ENCODE assay signal across 2 cellular contexts in genomic region chr9:35140097-35140496, GRCh38.
TF ChIP-seq lines count a peak whose summit lies in the region.

No MANE protein-coding gene starts in this region.

TF ChIP-seq in HepG2, 621 proteins besides CTCF, POLR2A, EP300 and RAD21:
- no peak for TF ChIP-seq ZNF597 (CRISPR knock-in tag; IDR thresholded peaks at IDR 0.05)
- no peak for TF ChIP-seq TOPORS (CRISPR knock-in tag; IDR thresholded peaks at IDR 0.05)
- TF ChIP-seq MED8 (CRISPR knock-in tag; IDR thresholded peaks at IDR 0.05; ENCODE audit: insufficient replicate concordance) = no peak
- TF ChIP-seq ADNP (CRISPR knock-in tag; IDR thresholded peaks at IDR 0.05) = no peak
- TF ChIP-seq POLR2AphosphoS5 (IDR thresholded peaks at IDR 0.05; ENCODE audit: low read depth, low read length) = no peak
- no peak for TF ChIP-seq SALL2 (CRISPR knock-in tag; IDR thresholded peaks at IDR 0.05)
- peak; percentile 98 for TF ChIP-seq MAFF (IDR thresholded peaks at IDR 0.05; ENCODE audit: low read depth, low read length)
- TF ChIP-seq NFE2 (CRISPR knock-in tag; IDR thresholded peaks at IDR 0.05) = no peak
- TF ChIP-seq ZNF44 (CRISPR knock-in tag; IDR thresholded peaks at IDR 0.05) = no peak
- TF ChIP-seq SP4 (CRISPR knock-in tag; IDR thresholded peaks at IDR 0.05) = no peak
- TF ChIP-seq ARID2 (CRISPR knock-in tag; IDR thresholded peaks at IDR 0.05; ENCODE audit: borderline replicate concordance) = no peak
- TF ChIP-seq DMAP1 (CRISPR knock-in tag; IDR thresholded peaks at IDR 0.05) = no peak
- TF ChIP-seq ZFP82 (CRISPR knock-in tag; IDR thresholded peaks at IDR 0.05; ENCODE audit: borderline replicate concordance) = no peak
- TF ChIP-seq NFE2L2 (IDR thresholded peaks at IDR 0.05; ENCODE audit: low read length) = peak; percentile 40; the same call in 1 of the 2 replicates
- no peak for TF ChIP-seq NFKBIZ (CRISPR knock-in tag; IDR thresholded peaks at IDR 0.05)
- TF ChIP-seq ZNF350 (CRISPR knock-in tag; IDR thresholded peaks at IDR 0.05; ENCODE audit: borderline replicate concordance, low read depth) = no peak
- TF ChIP-seq GATAD2A (CRISPR knock-in tag; IDR thresholded peaks at IDR 0.05) = no peak
- no peak for TF ChIP-seq ZBTB38 (CRISPR knock-in tag; IDR thresholded peaks at IDR 0.05)
- TF ChIP-seq KAT2B (IDR thresholded peaks at IDR 0.05; ENCODE audit: borderline replicate concordance, low read depth, low read length) = no peak
- TF ChIP-seq MAFK (conservative IDR thresholded peaks at IDR 0.05 in 1 of 2, IDR thresholded peaks at IDR 0.05 in 1 of 2; ENCODE audit: low read length in 2 of 2) = peak; percentile 98
- no peak for TF ChIP-seq AGO1 (IDR thresholded peaks at IDR 0.05; ENCODE audit: low read depth, low read length, poor library complexity, severe bottlenecking)
- no peak for TF ChIP-seq ZBTB21 (CRISPR knock-in tag; IDR thresholded peaks at IDR 0.05)
- no peak for TF ChIP-seq SMC3 (IDR thresholded peaks at IDR 0.05; ENCODE audit: low read length)
- TF ChIP-seq ZNF407 (CRISPR knock-in tag; IDR thresholded peaks at IDR 0.05; ENCODE audit: not compliant biosample characterization) = no peak
- TF ChIP-seq ZNF672 (CRISPR knock-in tag; IDR thresholded peaks at IDR 0.05) = no peak
- no peak for TF ChIP-seq TMF1 (CRISPR knock-in tag; IDR thresholded peaks at IDR 0.05; ENCODE audit: low read depth)

TF ChIP-seq in WTC11, 78 proteins besides CTCF, POLR2A, EP300 and RAD21:
- no peak for TF ChIP-seq ZNF317 (CRISPR knock-in tag; IDR thresholded peaks at IDR 0.05; ENCODE audit: borderline replicate concordance, low read depth)
- no peak for TF ChIP-seq ZNF671 (CRISPR knock-in tag; IDR thresholded peaks at IDR 0.05)
- no peak for TF ChIP-seq RORB (CRISPR knock-in tag; IDR thresholded peaks at IDR 0.05)
- no peak for TF ChIP-seq ZNF425 (CRISPR knock-in tag; conservative IDR thresholded peaks at IDR 0.05)
- TF ChIP-seq FOXP1 (CRISPR knock-in tag; IDR thresholded peaks at IDR 0.05; ENCODE audit: borderline replicate concordance) = no peak
- TF ChIP-seq, protein P1, sequence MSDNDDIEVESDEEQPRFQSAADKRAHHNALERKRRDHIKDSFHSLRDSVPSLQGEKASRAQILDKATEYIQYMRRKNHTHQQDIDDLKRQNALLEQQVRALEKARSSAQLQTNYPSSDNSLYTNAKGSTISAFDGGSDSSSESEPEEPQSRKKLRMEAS (CRISPR knock-in tag; IDR thresholded peaks at IDR 0.05) = no peak
- TF ChIP-seq, protein P2, sequence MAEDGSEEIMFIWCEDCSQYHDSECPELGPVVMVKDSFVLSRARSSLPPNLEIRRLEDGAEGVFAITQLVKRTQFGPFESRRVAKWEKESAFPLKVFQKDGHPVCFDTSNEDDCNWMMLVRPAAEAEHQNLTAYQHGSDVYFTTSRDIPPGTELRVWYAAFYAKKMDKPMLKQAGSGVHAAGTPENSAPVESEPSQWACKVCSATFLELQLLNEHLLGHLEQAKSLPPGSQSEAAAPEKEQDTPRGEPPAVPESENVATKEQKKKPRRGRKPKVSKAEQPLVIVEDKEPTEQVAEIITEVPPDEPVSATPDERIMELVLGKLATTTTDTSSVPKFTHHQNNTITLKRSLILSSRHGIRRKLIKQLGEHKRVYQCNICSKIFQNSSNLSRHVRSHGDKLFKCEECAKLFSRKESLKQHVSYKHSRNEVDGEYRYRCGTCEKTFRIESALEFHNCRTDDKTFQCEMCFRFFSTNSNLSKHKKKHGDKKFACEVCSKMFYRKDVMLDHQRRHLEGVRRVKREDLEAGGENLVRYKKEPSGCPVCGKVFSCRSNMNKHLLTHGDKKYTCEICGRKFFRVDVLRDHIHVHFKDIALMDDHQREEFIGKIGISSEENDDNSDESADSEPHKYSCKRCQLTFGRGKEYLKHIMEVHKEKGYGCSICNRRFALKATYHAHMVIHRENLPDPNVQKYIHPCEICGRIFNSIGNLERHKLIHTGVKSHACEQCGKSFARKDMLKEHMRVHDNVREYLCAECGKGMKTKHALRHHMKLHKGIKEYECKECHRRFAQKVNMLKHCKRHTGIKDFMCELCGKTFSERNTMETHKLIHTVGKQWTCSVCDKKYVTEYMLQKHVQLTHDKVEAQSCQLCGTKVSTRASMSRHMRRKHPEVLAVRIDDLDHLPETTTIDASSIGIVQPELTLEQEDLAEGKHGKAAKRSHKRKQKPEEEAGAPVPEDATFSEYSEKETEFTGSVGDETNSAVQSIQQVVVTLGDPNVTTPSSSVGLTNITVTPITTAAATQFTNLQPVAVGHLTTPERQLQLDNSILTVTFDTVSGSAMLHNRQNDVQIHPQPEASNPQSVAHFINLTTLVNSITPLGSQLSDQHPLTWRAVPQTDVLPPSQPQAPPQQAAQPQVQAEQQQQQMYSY (CRISPR knock-in tag; IDR thresholded peaks at IDR 0.05) = no peak
- TF ChIP-seq, protein P3, sequence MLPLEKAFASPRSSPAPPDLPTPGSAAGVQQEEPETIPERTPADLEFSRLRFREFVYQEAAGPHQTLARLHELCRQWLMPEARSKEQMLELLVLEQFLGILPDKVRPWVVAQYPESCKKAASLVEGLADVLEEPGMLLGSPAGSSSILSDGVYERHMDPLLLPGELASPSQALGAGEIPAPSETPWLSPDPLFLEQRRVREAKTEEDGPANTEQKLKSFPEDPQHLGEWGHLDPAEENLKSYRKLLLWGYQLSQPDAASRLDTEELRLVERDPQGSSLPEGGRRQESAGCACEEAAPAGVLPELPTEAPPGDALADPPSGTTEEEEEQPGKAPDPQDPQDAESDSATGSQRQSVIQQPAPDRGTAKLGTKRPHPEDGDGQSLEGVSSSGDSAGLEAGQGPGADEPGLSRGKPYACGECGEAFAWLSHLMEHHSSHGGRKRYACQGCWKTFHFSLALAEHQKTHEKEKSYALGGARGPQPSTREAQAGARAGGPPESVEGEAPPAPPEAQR (CRISPR knock-in tag; IDR thresholded peaks at IDR 0.05) = no peak
- no peak for TF ChIP-seq ZMAT4 (CRISPR knock-in tag; IDR thresholded peaks at IDR 0.05)
- TF ChIP-seq HMGA2 (CRISPR knock-in tag; IDR thresholded peaks at IDR 0.05) = no peak
- TF ChIP-seq ATF2 (CRISPR knock-in tag; IDR thresholded peaks at IDR 0.05; ENCODE audit: borderline replicate concordance, low read depth) = no peak
- TF ChIP-seq IRF2 (CRISPR knock-in tag; IDR thresholded peaks at IDR 0.05; ENCODE audit: borderline replicate concordance, low read depth) = no peak
- no peak for TF ChIP-seq EMX1 (CRISPR knock-in tag; IDR thresholded peaks at IDR 0.05)
